20 cellular contexts compared by ENCODE assay signal in genomic region chr2:183259921-183260320, GRCh38.
DNase-seq lines count a peak whose midpoint lies in the region; ATAC-seq and TF ChIP-seq lines count a peak whose summit lies in the region.
"Had no signal": no experiment of that assay in that cellular context is flagged by ENCODE, and none has a peak within 500 bp of the region (broad histone marks: within the 10 kb centered on the region; RNA-seq: fewer than 3 reads in every experiment).

No MANE protein-coding gene starts in this region.

- H3K4me1 Mint-ChIP-seq in osteocyte (ENCODE audit: unreplicated experiment) = no peaks in the 10 kb centered on the region
- H3K4me1 Mint-ChIP-seq: CD4-positive, alpha-beta memory T cell had no signal

- H3K36me3 Mint-ChIP-seq in osteocyte (ENCODE audit: unreplicated experiment) = no peaks in the 10 kb centered on the region
- H3K36me3 Mint-ChIP-seq: CD4-positive, alpha-beta memory T cell had no signal

- H3K36me3 ChIP-seq in GM06990 (ENCODE audit: control insufficient read depth, insufficient read depth, low read length) = no peaks in the 10 kb centered on the region
- H3K36me3 ChIP-seq: HAP-1 had no signal

- ATAC-seq in GM18858 (IDR thresholded peaks at IDR 0.05; ENCODE audit: unreplicated experiment) = peak; percentile 79
- peak; percentile 67 for ATAC-seq in GM21526 (IDR thresholded peaks at IDR 0.05; ENCODE audit: low FRiP score, unreplicated experiment)
- ATAC-seq in HG03432 (IDR thresholded peaks at IDR 0.05; ENCODE audit: unreplicated experiment) = peak; percentile 70
- no peak for ATAC-seq in Right ventricle myocardium superior (ENCODE audit: poor library complexity)
- ATAC-seq: PC-3 had no signal

- intact Hi-C loops in Right ventricle myocardium superior (cut with DNase I) = no loop called here

- H3K4me3 Mint-ChIP-seq in osteocyte (ENCODE audit: unreplicated experiment) = no peak overlapping the region
- H3K4me3 Mint-ChIP-seq: CD4-positive, alpha-beta memory T cell; T-helper 2 cell treated with Interferon-gamma antibody and Interleukin-4, amounts not matched to agents 5 μg/mL and 100 μg/mL, for 36 hours had no signal

- no peak overlapping the region for H3K27ac Mint-ChIP-seq in osteocyte (ENCODE audit: unreplicated experiment)
- H3K27ac Mint-ChIP-seq: CD4-positive, alpha-beta memory T cell; T-helper 2 cell treated with Interferon-gamma antibody and Interleukin-4, amounts not matched to agents 5 μg/mL and 100 μg/mL, for 36 hours had no signal

- no peaks in the 10 kb centered on the region for H3K9me3 Mint-ChIP-seq in osteocyte (ENCODE audit: unreplicated experiment)
- H3K9me3 Mint-ChIP-seq: T-helper 2 cell treated with Interferon-gamma antibody and Interleukin-4, amounts not matched to agents 5 μg/mL and 100 μg/mL, for 36 hours had no signal

- no peaks in the 10 kb centered on the region for H3K27me3 ChIP-seq in GM06990 (replicated peaks; ENCODE audit: control insufficient read depth, insufficient read depth, low read length)

- peaks cover 7% of the 10 kb centered on the region for H3K27me3 Mint-ChIP-seq in osteocyte (ENCODE audit: unreplicated experiment)

- TF ChIP-seq CTCF in GM06990 (IDR thresholded peaks at IDR 0.05; ENCODE audit: insufficient read depth, low read length, poor library complexity, severe bottlenecking) = no peak
- TF ChIP-seq CTCF in osteocyte (IDR thresholded peaks at IDR 0.05) = no peak

- DNase-seq in GM06990 (ENCODE audit: extremely low read depth, insufficient read length) = peak; percentile 8
- no peak for DNase-seq in Right ventricle myocardium superior
- DNase-seq in osteocyte (ENCODE audit: extremely low spot score, unreplicated experiment) = no peak
- DNase-seq in NCI-H2227 (lab: John Stamatoyannopoulos, UW; ENCODE audit: unreplicated experiment) = no peak
- DNase-seq in NCI-H1694 treated with DMSO at 0.1 percent for 48 hours (lab: John Stamatoyannopoulos, UW) = no peak
- DNase-seq: 8988T; CD4-positive, alpha-beta memory T cell; DMS79; IMR-90; Karpas-422; MM.1S; NCI-H187 treated with DMSO at 0.1 percent for 48 hours; NCI-H446 treated with DMSO at 0.1 percent for 48 hours; NCI-H748 treated with DMSO at 0.1 percent for 48 hours; PC-3 had no signal

- H3K4me3 ChIP-seq in GM06990 (replicated peaks; ENCODE audit: low read depth, low read length) = no peak overlapping the region
- H3K4me3 ChIP-seq: HAP-1 had no signal
